ENCODE assay signal across 24 cellular contexts in genomic region chr2:233476651-233477547, GRCh38.
A peak's percentile ranks its signal among the peaks of the same experiment; 100 is the strongest.
DNase-seq lines count a peak whose midpoint lies in the region; ATAC-seq and TF ChIP-seq lines count a peak whose summit lies in the region.
"Had no signal": no experiment of that assay in that cellular context is flagged by ENCODE, and none has a peak within 500 bp of the region (broad histone marks: within the 10 kb centered on the region; RNA-seq: fewer than 3 reads in every experiment).

No MANE protein-coding gene starts in this region.

- H3K36me3 Mint-ChIP-seq in stimulated activated naive B cell treated with anti-CD40 and anti-IgM and Interleukin-4, amounts not matched to agents 10 μg/mL and 1 μg/mL and 100 μg/mL, for 72 hours: peaks cover 50 to 58% of the 10 kb centered on the region in 2 donors
- peaks cover 3% of the 10 kb centered on the region for H3K36me3 Mint-ChIP-seq in T-helper 17 cell (ENCODE audit: low read depth)

- H3K27me3 ChIP-seq in right atrium auricular region: no peaks in the 10 kb centered on the region
- H3K27me3 ChIP-seq in Peyer's patch: no peaks in the 10 kb centered on the region
- H3K27me3 ChIP-seq: ascending aorta, heart right ventricle had no signal

- H3K9me3 ChIP-seq in right atrium auricular region: no peaks in the 10 kb centered on the region
- no peaks in the 10 kb centered on the region for H3K9me3 ChIP-seq in Peyer's patch
- H3K9me3 ChIP-seq in T-helper 17 cell (ENCODE audit: control insufficient read depth, low read length, poor library complexity, severe bottlenecking): no peaks in the 10 kb centered on the region
- H3K9me3 ChIP-seq: ascending aorta had no signal

- H3K4me3 Mint-ChIP-seq in stimulated activated naive B cell treated with anti-CD40 and anti-IgM and Interleukin-4, amounts not matched to agents 10 μg/mL and 1 μg/mL and 100 μg/mL, for 72 hours: no peak overlapping the region
- no peak overlapping the region for H3K4me3 Mint-ChIP-seq in T-helper 17 cell
- H3K4me3 Mint-ChIP-seq: activated T-helper 17 cell treated with anti-CD3 and anti-CD28 coated beads, Interleukin-2, amount 50 U/mL, for 72 hours; GM23338 had no signal

- intact Hi-C loops in left ventricle myocardium superior (cut with micrococcal nuclease): no loop called here

- peaks cover 0 to 16% of the 10 kb centered on the region in 2 donors for H3K4me1 Mint-ChIP-seq in stimulated activated naive B cell treated with anti-CD40 and anti-IgM and Interleukin-4, amounts not matched to agents 10 μg/mL and 1 μg/mL and 100 μg/mL, for 72 hours
- H3K4me1 Mint-ChIP-seq in T-helper 17 cell: peaks cover 2% of the 10 kb centered on the region
- H3K4me1 Mint-ChIP-seq: activated T-helper 17 cell treated with anti-CD3 and anti-CD28 coated beads, Interleukin-2, amount 50 U/mL, for 72 hours; GM23338 had no signal

- no peak for ATAC-seq in left ventricle myocardium superior
- no peak for ATAC-seq in stimulated activated naive B cell treated with anti-CD40 and anti-IgM and Interleukin-4, amounts not matched to agents 10 μg/mL and 1 μg/mL and 100 μg/mL, for 72 hours (replicated peaks)
- no peak for ATAC-seq in GM21576 (IDR thresholded peaks at IDR 0.05; ENCODE audit: unreplicated experiment)
- ATAC-seq in T-helper 17 cell: no peak
- ATAC-seq: activated naive CD4-positive, alpha-beta T cell treated with anti-CD3 and anti-CD28 coated beads, Interleukin-2, amount 50 U/mL, for 72 hours; activated T-helper 17 cell treated with anti-CD3 and anti-CD28 coated beads, Interleukin-2, amount 50 U/mL, for 72 hours; GM12878; GM23338 had no signal

- H3K36me3 ChIP-seq in right atrium auricular region: peaks cover 38% of the 10 kb centered on the region
- peaks cover 0 to 30% (median 0%) of the 10 kb centered on the region in 3 donors for H3K36me3 ChIP-seq in Peyer's patch

- no peak for TF ChIP-seq POLR2A in Peyer's patch (IDR thresholded peaks at IDR 0.05)

- H3K27me3 Mint-ChIP-seq in stimulated activated naive B cell treated with anti-CD40 and anti-IgM and Interleukin-4, amounts not matched to agents 10 μg/mL and 1 μg/mL and 100 μg/mL, for 72 hours: no peaks in the 10 kb centered on the region
- H3K27me3 Mint-ChIP-seq in T-helper 17 cell: no peaks in the 10 kb centered on the region
- H3K27me3 Mint-ChIP-seq: activated T-helper 17 cell treated with anti-CD3 and anti-CD28 coated beads, Interleukin-2, amount 50 U/mL, for 72 hours had no signal

- H3K9me3 Mint-ChIP-seq in stimulated activated naive B cell treated with anti-CD40 and anti-IgM and Interleukin-4, amounts not matched to agents 10 μg/mL and 1 μg/mL and 100 μg/mL, for 72 hours: peaks cover 0 to 4% of the 10 kb centered on the region in 2 donors
- H3K9me3 Mint-ChIP-seq: activated naive CD4-positive, alpha-beta T cell treated with anti-CD3 and anti-CD28 coated beads, Interleukin-2, amount 50 U/mL, for 72 hours; activated T-helper 17 cell treated with anti-CD3 and anti-CD28 coated beads, Interleukin-2, amount 50 U/mL, for 72 hours had no signal

- no peak overlapping the region for H3K27ac ChIP-seq in right atrium auricular region
- H3K27ac ChIP-seq in Peyer's patch: no peak overlapping the region
- H3K27ac ChIP-seq: ascending aorta, C4-2B, SK-N-MC had no signal

- H3K27ac Mint-ChIP-seq in stimulated activated naive B cell treated with anti-CD40 and anti-IgM and Interleukin-4, amounts not matched to agents 10 μg/mL and 1 μg/mL and 100 μg/mL, for 72 hours: peak overlapping the region; percentile 71
- H3K27ac Mint-ChIP-seq in T-helper 17 cell: no peak overlapping the region
- H3K27ac Mint-ChIP-seq: activated T-helper 17 cell treated with anti-CD3 and anti-CD28 coated beads, Interleukin-2, amount 50 U/mL, for 72 hours; GM23338 had no signal

- TF ChIP-seq CTCF in right atrium auricular region (IDR thresholded peaks at IDR 0.05) (no peak), Peyer's patch (IDR thresholded peaks at IDR 0.05) (no peak)

- peak; percentile 40 for DNase-seq in right atrium auricular region (ENCODE audit: low spot score)
- no peak for DNase-seq in left ventricle myocardium superior
- DNase-seq in Peyer's patch: peak; percentile 12 to 46 (median 44)
- peak; percentile 87 for DNase-seq in mesenteric fat pad (ENCODE audit: low spot score)
- no peak for DNase-seq in stimulated activated naive B cell treated with anti-CD40 and anti-IgM and Interleukin-4, amounts not matched to agents 10 μg/mL and 1 μg/mL and 100 μg/mL, for 72 hours
- DNase-seq in SK-N-DZ (ENCODE audit: low spot score): no peak
- no peak for DNase-seq in T-helper 17 cell
- DNase-seq: Calu3; foreskin fibroblast; heart right ventricle; Kasumi-1; mesendoderm; NCI-H1436 treated with DMSO at 0.1 percent for 48 hours; NCI-H774; occipital lobe; stimulated activated CD4-positive, alpha-beta T cell treated with anti-CD3 and anti-CD28 coated beads, Interleukin-2, amount 100 ng/mL, for 48 hours had no signal

- no peaks in the 10 kb centered on the region for H3K4me1 ChIP-seq in right atrium auricular region
- H3K4me1 ChIP-seq in Peyer's patch: no peaks in the 10 kb centered on the region

- no peak overlapping the region for H3K4me3 ChIP-seq in right atrium auricular region
- H3K4me3 ChIP-seq in Peyer's patch: no peak overlapping the region
- H3K4me3 ChIP-seq: ascending aorta, GM12878, GM23338, heart right ventricle, SK-N-MC had no signal

Comparison
In these comparisons a context has a peak if more than half of its experiments do, and no peak if none do; other contexts are left out.
1. DNase-seq: peak in right atrium auricular region (single experiment), Peyer's patch (3 of 3) and mesenteric fat pad (single experiment); none in left ventricle myocardium superior (single experiment), stimulated activated naive B cell treated with anti-CD40 and anti-IgM and Interleukin-4, amounts not matched to agents 10 μg/mL and 1 μg/mL and 100 μg/mL, for 72 hours (single experiment), SK-N-DZ (single experiment) and T-helper 17 cell (0 of 3).